18 cellular contexts compared by ENCODE assay signal in the genomic region with DNA sequence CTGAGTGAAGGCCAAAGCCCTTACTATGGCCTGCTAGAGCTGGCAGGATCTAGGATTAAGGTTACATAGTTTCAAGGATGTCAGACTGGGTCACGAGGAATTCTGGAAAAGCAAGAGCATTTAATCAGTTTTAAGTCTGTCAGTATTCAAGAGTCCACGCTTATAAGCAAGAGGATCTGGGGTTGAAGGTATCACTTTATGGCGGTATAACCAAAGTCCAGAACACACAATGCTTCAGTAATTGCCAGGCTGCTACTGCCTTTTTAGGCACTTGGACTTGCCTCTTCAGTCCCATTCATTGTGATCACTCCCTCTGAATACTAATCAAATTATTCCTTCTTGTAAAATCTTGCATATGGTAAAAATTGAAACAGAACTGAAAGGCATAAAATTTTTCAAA.
DNase-seq lines count a peak whose midpoint lies in the region; ATAC-seq and TF ChIP-seq lines count a peak whose summit lies in the region.
"Had no signal": no experiment of that assay in that cellular context is flagged by ENCODE, and none has a peak within 500 bp of the region (broad histone marks: within the 10 kb centered on the region; RNA-seq: fewer than 3 reads in every experiment).

No MANE protein-coding gene starts in this region.

- no peaks in the 10 kb centered on the region for H3K27me3 ChIP-seq in left ventricle myocardium inferior (ENCODE audit: low read depth)
- H3K27me3 ChIP-seq in hepatocyte: no peaks in the 10 kb centered on the region
- H3K27me3 ChIP-seq: BLaER1 treated with 17β-estradiol and CSF1 and Interleukin-3, amounts not matched to agents 10 nM and 100 nM had no signal

- H3K36me3 ChIP-seq in left ventricle myocardium inferior (no peaks in the 10 kb centered on the region), hepatocyte (replicated peaks; ENCODE audit: insufficient read depth, low read depth) (no peaks in the 10 kb centered on the region), mucosa of descending colon (ENCODE audit: low read depth) (no peaks in the 10 kb centered on the region)
- H3K36me3 ChIP-seq: HAP-1 had no signal

- no peak for TF ChIP-seq CTCF in left ventricle myocardium inferior (IDR thresholded peaks at IDR 0.05; ENCODE audit: borderline replicate concordance)
- no peak for TF ChIP-seq CTCF in hepatocyte (IDR thresholded peaks at IDR 0.05; ENCODE audit: poor library complexity)
- no peak for TF ChIP-seq CTCF in mucosa of descending colon (IDR thresholded peaks at IDR 0.05)

- WGBS in hepatocyte (ENCODE audit: low lambda C conversion rate, missing lambda C conversion rate): 78% methylated on average over 3 of the region's 3 CpGs

- H3K9me2 ChIP-seq in hepatocyte (replicated peaks; ENCODE audit: insufficient read depth): no peaks in the 10 kb centered on the region

- no peaks in the 10 kb centered on the region for H4K20me1 ChIP-seq in hepatocyte (ENCODE audit: insufficient read depth, poor library complexity, severe bottlenecking)
- H4K20me1 ChIP-seq: BLaER1 treated with 17β-estradiol and CSF1 and Interleukin-3, amounts not matched to agents 10 nM and 100 nM had no signal

- H3K27ac ChIP-seq in left ventricle myocardium inferior (replicated peaks): peak overlapping the region; percentile 7
- no peak overlapping the region for H3K27ac ChIP-seq in hepatocyte
- H3K27ac ChIP-seq: BLaER1 treated with 17β-estradiol and CSF1 and Interleukin-3, amounts not matched to agents 10 nM and 100 nM had no signal

- H3K4me2 ChIP-seq in hepatocyte: no peak overlapping the region
- H3K4me2 ChIP-seq: BLaER1 treated with 17β-estradiol and CSF1 and Interleukin-3, amounts not matched to agents 10 nM and 100 nM had no signal

- peaks cover 7% of the 10 kb centered on the region for H3K4me1 ChIP-seq in left ventricle myocardium inferior
- H3K4me1 ChIP-seq in hepatocyte (ENCODE audit: insufficient read depth): no peaks in the 10 kb centered on the region
- no peaks in the 10 kb centered on the region for H3K4me1 ChIP-seq in mucosa of descending colon (ENCODE audit: low read depth)
- H3K4me1 ChIP-seq: BLaER1 treated with 17β-estradiol and CSF1 and Interleukin-3, amounts not matched to agents 10 nM and 100 nM; HAP-1 had no signal

- DNase-seq in left ventricle myocardium inferior (no peak), left cardiac atrium (no peak), hepatocyte (ENCODE audit: low spot score) (peak; percentile 19), mucosa of descending colon (no peak), UCSD-AML1 (lab: John Stamatoyannopoulos, UW; ENCODE audit: unreplicated experiment) (no peak), NCI-H1694 treated with DMSO at 0.1 percent for 48 hours (lab: John Stamatoyannopoulos, UW) (no peak), SHP77 treated with DMSO at 0.1 percent for 48 hours (lab: John Stamatoyannopoulos, UW) (no peak)
- DNase-seq: CD8-positive, alpha-beta memory T cell; COR-L47; DMS 273 treated with DMSO at 0.1 percent for 48 hours; DMS53; DND-41; EL; GOT3 had no signal

- H3K4me3 ChIP-seq in left ventricle myocardium inferior: no peak overlapping the region
- no peak overlapping the region for H3K4me3 ChIP-seq in hepatocyte
- H3K4me3 ChIP-seq in mucosa of descending colon: no peak overlapping the region
- H3K4me3 ChIP-seq: BLaER1 treated with 17β-estradiol and CSF1 and Interleukin-3, amounts not matched to agents 10 nM and 100 nM; GM12878; HAP-1 had no signal

- no peak overlapping the region for H2AFZ ChIP-seq in hepatocyte

- H3K79me2 ChIP-seq in hepatocyte: no peaks in the 10 kb centered on the region

- no peaks in the 10 kb centered on the region for H3K9me3 ChIP-seq in left ventricle myocardium inferior (replicated peaks)
- H3K9me3 ChIP-seq in hepatocyte (ENCODE audit: low read depth): no peaks in the 10 kb centered on the region
- no peaks in the 10 kb centered on the region for H3K9me3 ChIP-seq in mucosa of descending colon
- H3K9me3 ChIP-seq: BLaER1 treated with 17β-estradiol and CSF1 and Interleukin-3, amounts not matched to agents 10 nM and 100 nM; HAP-1 had no signal

- intact Hi-C loops in left ventricle myocardium inferior (cut with micrococcal nuclease): no loop called here
- intact Hi-C loops in left cardiac atrium (cut with DNase I): no loop called here
- intact Hi-C loops in mucosa of descending colon (cut with DNase I, micrococcal nuclease): no loop called here

- ATAC-seq in left cardiac atrium (no peak), mucosa of descending colon (peak; percentile 51)
- ATAC-seq: GM12878, HepG2 had no signal
